Comparison of ENCODE assay signal across 8 cellular contexts in the genomic region with DNA sequence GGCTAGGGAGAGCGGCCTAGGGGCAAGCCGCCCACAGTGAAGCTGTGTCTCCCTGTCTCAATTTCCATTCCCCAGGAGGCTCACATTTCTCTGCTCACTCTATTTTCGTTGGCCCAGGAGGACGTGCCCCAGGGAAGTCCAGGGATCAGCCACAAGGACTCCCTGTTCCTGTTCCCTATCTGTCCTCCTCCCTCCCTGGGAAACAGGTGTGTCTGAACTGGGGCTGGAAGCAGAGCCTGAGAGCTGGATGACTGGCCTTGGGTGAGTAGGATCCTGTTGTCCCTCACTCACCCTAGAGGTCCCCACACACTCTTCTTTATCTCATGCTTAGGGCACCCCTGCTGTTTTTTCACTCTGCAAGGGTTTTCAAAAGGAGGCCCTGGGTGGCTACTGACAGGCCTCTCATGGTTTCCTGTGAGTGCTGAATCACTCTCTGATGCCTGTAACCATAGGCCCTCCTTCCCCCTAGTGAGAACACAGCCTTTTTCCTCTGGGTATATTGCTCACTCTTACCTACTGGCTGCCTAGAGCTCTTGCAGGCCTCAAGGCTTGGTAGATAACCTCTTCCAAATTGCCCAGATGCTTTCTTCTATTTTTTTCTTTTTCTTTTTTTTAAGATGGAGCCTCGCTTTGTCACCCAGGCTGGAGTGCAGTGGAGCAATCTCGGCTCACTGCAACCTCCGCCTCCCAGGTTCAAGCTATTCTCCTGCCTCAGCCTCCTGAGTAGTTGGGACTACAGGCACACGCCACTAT. TPM values are rescaled to one million over a fixed set of nuclear protein-coding genes. Genes with fewer than 3 reads are reported as not detected.
DNase-seq lines count a peak whose midpoint lies in the region; ATAC-seq lines count a peak whose summit lies in the region.

No MANE protein-coding gene starts in this region.

- H3K36me3 Mint-ChIP-seq in natural killer cell treated with Interleukin-12 subunit alpha and Interleukin-12 subunit beta and Interleukin-15 and Interleukin-18, amount 100 ng/mL, for 72 hours, result peaks cover 5% of the 10 kb centered on the region

- H3K27me3 Mint-ChIP-seq in natural killer cell treated with Interleukin-12 subunit alpha and Interleukin-12 subunit beta and Interleukin-15 and Interleukin-18, amount 100 ng/mL, for 72 hours, result no peaks in the 10 kb centered on the region

- H3K9me3 Mint-ChIP-seq in natural killer cell treated with Interleukin-12 subunit alpha and Interleukin-12 subunit beta and Interleukin-15 and Interleukin-18, amount 100 ng/mL, for 72 hours, result no peaks in the 10 kb centered on the region

- H3K4me1 ChIP-seq in NT2/D1 (ENCODE audit: insufficient read depth, insufficient read length), result peaks cover 26% of the 10 kb centered on the region

- peak overlapping the region; percentile 96 to 100 for H3K27ac Mint-ChIP-seq in natural killer cell treated with Interleukin-12 subunit alpha and Interleukin-12 subunit beta and Interleukin-15 and Interleukin-18, amount 100 ng/mL, for 72 hours

- H3K4me3 Mint-ChIP-seq in natural killer cell treated with Interleukin-12 subunit alpha and Interleukin-12 subunit beta and Interleukin-15 and Interleukin-18, amount 100 ng/mL, for 72 hours, result peak overlapping the region; percentile 80

- H3K4me1 Mint-ChIP-seq in natural killer cell treated with Interleukin-12 subunit alpha and Interleukin-12 subunit beta and Interleukin-15 and Interleukin-18, amount 100 ng/mL, for 72 hours (ENCODE audit: low read depth in 2 of 2), result peaks cover 57 to 58% of the 10 kb centered on the region in 2 donors

- ATAC-seq in natural killer cell treated with Interleukin-12 subunit alpha and Interleukin-12 subunit beta and Interleukin-15 and Interleukin-18, amount 100 ng/mL, for 72 hours, result peak; percentile 61 to 71
- ATAC-seq in HG03571 (IDR thresholded peaks at IDR 0.05; ENCODE audit: unreplicated experiment), result no peak
- ATAC-seq in GM21825 (IDR thresholded peaks at IDR 0.05; ENCODE audit: unreplicated experiment), result no peak

- H3K27me3 ChIP-seq in NT2/D1 (ENCODE audit: insufficient read depth, insufficient read length), result no peaks in the 10 kb centered on the region

- no peak overlapping the region for H3K4me3 ChIP-seq in NT2/D1 (ENCODE audit: insufficient read length, low read depth)

- 0 out of 2 replicates have a peak, but pooled peaks cover 6% of the 10 kb centered on the region for H3K9me3 ChIP-seq in NT2/D1 (ENCODE audit: insufficient read depth, low read length)

- DNase-seq in Daoy (ENCODE audit: low read depth), result peak; percentile 87
- DNase-seq in NT2/D1 (ENCODE audit: low read depth, low spot score), result no peak
- peak; percentile 71 for DNase-seq in amniotic epithelial cell (ENCODE audit: low read depth)
- peak; percentile 81 for DNase-seq in natural killer cell treated with Interleukin-12 subunit alpha and Interleukin-12 subunit beta and Interleukin-15 and Interleukin-18, amount 100 ng/mL, for 72 hours (ENCODE audit: low spot score)
- no peak for DNase-seq in NCI-H187 treated with DMSO at 0.1 percent for 48 hours (lab: John Stamatoyannopoulos, UW)
- DNase-seq in midbrain (lab: John Stamatoyannopoulos, UW), result no peak

- peak overlapping the region; percentile 14 for H3K9ac ChIP-seq in NT2/D1 (ENCODE audit: insufficient read length, low read depth)

- H3K36me3 ChIP-seq in NT2/D1 (ENCODE audit: insufficient read depth, insufficient read length, low read length), result peaks cover 16% of the 10 kb centered on the region

RNA-seq across cellular contexts. Expression of a gene that starts 3.3 kb away (rescaled TPM):
- total RNA-seq in Daoy (2014; rRNA removed; shearing (Covaris generic)), result 134 and 188 TPM in 2 replicates
- total RNA-seq in natural killer cell treated with Interleukin-12 subunit alpha and Interleukin-12 subunit beta and Interleukin-15 and Interleukin-18, amount 100 ng/mL, for 72 hours, result 10 to 100 TPM; 59.9 to 60.0 TPM

RNA-seq across cellular contexts. Expression of a gene that starts 4.0 kb away (rescaled TPM):
- 25.3 and 33.9 TPM in 2 replicates for total RNA-seq in Daoy (2014; rRNA removed; shearing (Covaris generic))
- 10 to 100 TPM; 24.5 TPM for total RNA-seq in natural killer cell treated with Interleukin-12 subunit alpha and Interleukin-12 subunit beta and Interleukin-15 and Interleukin-18, amount 100 ng/mL, for 72 hours

RNA-seq across cellular contexts. Expression of a gene that starts 19.4 kb away (rescaled TPM):
- 261 and 383 TPM in 2 replicates for total RNA-seq in Daoy (2014; rRNA removed; shearing (Covaris generic))
- 100 to 1,000 TPM in 1 of 2 donors, 10 to 100 TPM in 1; 90.7 to 174 TPM for total RNA-seq in natural killer cell treated with Interleukin-12 subunit alpha and Interleukin-12 subunit beta and Interleukin-15 and Interleukin-18, amount 100 ng/mL, for 72 hours

RNA-seq across cellular contexts. Expression of a gene that starts 37.3 kb away (rescaled TPM):
- 1.1 and 3.7 TPM in 2 replicates for total RNA-seq in Daoy (2014; rRNA removed; shearing (Covaris generic))
- under 1 TPM; 0.50 to 0.93 TPM for total RNA-seq in natural killer cell treated with Interleukin-12 subunit alpha and Interleukin-12 subunit beta and Interleukin-15 and Interleukin-18, amount 100 ng/mL, for 72 hours

Comparison
In these comparisons a context has a peak if more than half of its experiments do, and no peak if none do; other contexts are left out.
1. DNase-seq: peak in Daoy (single experiment), amniotic epithelial cell (single experiment) and natural killer cell treated with Interleukin-12 subunit alpha and Interleukin-12 subunit beta and Interleukin-15 and Interleukin-18, amount 100 ng/mL, for 72 hours (single experiment); none in NT2/D1 (single experiment), NCI-H187 treated with DMSO at 0.1 percent for 48 hours (single experiment) and midbrain (single experiment).
2. ATAC-seq: peak in natural killer cell treated with Interleukin-12 subunit alpha and Interleukin-12 subunit beta and Interleukin-15 and Interleukin-18, amount 100 ng/mL, for 72 hours (2 of 2); none in HG03571 (single experiment) and GM21825 (single experiment).